In genomic region chr2:148989882-148990493, GRCh38 we compare ENCODE assay signal across 8 cellular contexts. TPM values are rescaled to one million over a fixed set of nuclear protein-coding genes. Genes with fewer than 3 reads are reported as not detected.
A peak's percentile ranks its signal among the peaks of the same experiment; 100 is the strongest.
DNase-seq lines count a peak whose midpoint lies in the region; ATAC-seq, FAIRE-seq and TF ChIP-seq lines count a peak whose summit lies in the region.

No MANE protein-coding gene starts in this region.

- no peaks in the 10 kb centered on the region for H3K36me3 ChIP-seq in breast epithelium

- DNase-seq in AG10803 (ENCODE audit: low read depth) (peak; percentile 85), GM18507 (ENCODE audit: extremely low spot score, insufficient read length, low read depth) (peak; percentile 20), NCI-H1417 treated with DMSO at 0.1 percent for 48 hours (lab: John Stamatoyannopoulos, UW) (peak; percentile 13), SW 1271 (lab: John Stamatoyannopoulos, UW) (peak; percentile 49 to 73), breast epithelium (ENCODE audit: low spot score in 2 of 2) (peak in 1 of 2 donors; percentile 56), islet precursor cell (peak; percentile 73)
- DNase-seq in stimulated activated CD4-positive, alpha-beta T cell treated with anti-CD3 and anti-CD28 coated beads, Interleukin-2, amount 100 ng/mL, for 4 hours (ENCODE audit: low read depth), result peak; percentile 34

- peak; percentile 83 for FAIRE-seq in GM18507 (lab: Jason Lieb, UNC)

- TF ChIP-seq POLR2A in breast epithelium (IDR thresholded peaks at IDR 0.05), result no peak

- no peak overlapping the region for H3K4me3 ChIP-seq in AG10803 (ENCODE audit: low read length)
- no peak overlapping the region for H3K4me3 ChIP-seq in breast epithelium

- no peak overlapping the region for H3K27ac ChIP-seq in breast epithelium

- no peaks in the 10 kb centered on the region for H3K9me3 ChIP-seq in breast epithelium

- H3K27me3 ChIP-seq in breast epithelium, result no peaks in the 10 kb centered on the region

- peak; percentile 94 for ATAC-seq in HG02884 (IDR thresholded peaks at IDR 0.05; ENCODE audit: unreplicated experiment)

- intact Hi-C loops in breast epithelium (cut with DNase I; ENCODE audit: low total_unique reads), result no loop called here

- H3K4me1 ChIP-seq in breast epithelium, result no peaks in the 10 kb centered on the region

- TF ChIP-seq CTCF in AG10803 (conservative IDR thresholded peaks at IDR 0.05; ENCODE audit: low read length) (peak; percentile 88), breast epithelium (IDR thresholded peaks at IDR 0.05) (peak; percentile 32 to 83 (median 79))

RNA-seq across cellular contexts. Expression of gene LYPD6B, which starts 48.5 kb away (rescaled TPM):
- 10 to 100 TPM in 2 of 3 donors, under 1 TPM in 1; 0.32 to 41.4 (median 21.0) TPM for total RNA-seq in breast epithelium
